In the genomic region with DNA sequence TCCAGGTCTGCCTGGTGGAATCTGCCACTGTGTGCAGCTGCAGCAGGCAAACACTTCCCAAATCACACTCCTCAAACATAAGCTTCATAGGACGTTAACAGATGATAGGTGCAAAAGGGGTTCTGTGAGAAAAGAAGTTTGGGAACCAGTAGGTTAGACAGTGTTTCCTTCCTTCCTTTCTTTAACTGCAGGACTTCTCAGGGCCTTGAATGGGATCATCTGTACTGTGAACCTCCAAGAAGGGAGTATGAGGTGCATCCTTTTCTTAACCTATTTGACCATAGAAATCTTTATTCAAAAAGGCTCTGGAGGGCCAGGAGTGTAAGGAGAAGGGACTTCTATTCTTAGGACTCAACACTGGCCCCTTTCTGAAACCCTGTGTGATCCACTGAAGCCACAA, we compare ENCODE assay signal across 28 cellular contexts. TPM values are rescaled to one million over a fixed set of nuclear protein-coding genes. Genes with fewer than 3 reads are reported as not detected.
"Had no signal": no experiment of that assay in that cellular context is flagged by ENCODE, and none has a peak within 500 bp of the region (broad histone marks: within the 10 kb centered on the region; RNA-seq: fewer than 3 reads in every experiment).

No MANE protein-coding gene starts in this region.

- H3K9me3 ChIP-seq: esophagus squamous epithelium, right lobe of liver, thoracic aorta, uterus had no signal

- H3K4me2 ChIP-seq: neural progenitor cell had no signal

- H2AFZ ChIP-seq: neural progenitor cell had no signal

- H3K27ac Mint-ChIP-seq: activated CD4-positive, alpha-beta T cell treated with anti-CD3 and anti-CD28 coated beads for 36 hours; activated T-cell treated with anti-CD3 and anti-CD28 coated beads, Interleukin-2, amount 50 U/mL, for 24 hours; activated T-helper 17 cell treated with anti-CD3 and anti-CD28 coated beads, Interleukin-2, amount 50 U/mL, for 72 hours; memory B cell; naive thymus-derived CD8-positive, alpha-beta T cell; neural progenitor cell; T-helper 2 cell treated with Interferon-gamma antibody and Interleukin-4, amounts not matched to agents 5 μg/mL and 100 μg/mL, for 36 hours; type B pancreatic cell had no signal

- H3K36me3 Mint-ChIP-seq: memory B cell, neural progenitor cell, type B pancreatic cell had no signal

- H3K9me3 Mint-ChIP-seq: activated T-cell treated with anti-CD3 and anti-CD28 coated beads, Interleukin-2, amount 50 U/mL, for 24 hours; activated T-helper 17 cell treated with anti-CD3 and anti-CD28 coated beads, Interleukin-2, amount 50 U/mL, for 72 hours; neural progenitor cell; T-helper 2 cell treated with Interferon-gamma antibody and Interleukin-4, amounts not matched to agents 5 μg/mL and 100 μg/mL, for 36 hours; type B pancreatic cell had no signal

- DNase-seq: activated CD4-positive, CD25-positive, alpha-beta regulatory T cell; activated gamma-delta T cell treated with Interleukin-2 at 50 U/mL for 16 hours; activated naive CD4-positive, alpha-beta T cell treated with anti-CD3 and anti-CD28 coated beads, Interleukin-2, amount 50 U/mL, for 16 hours; amniotic stem cell; brain microvascular endothelial cell; central memory CD4-positive, alpha-beta T cell; dermis blood vessel endothelial cell; effector CD4-positive, alpha-beta T cell; esophagus squamous epithelium; foreskin melanocyte; occipital lobe; stimulated activated CD4-positive, alpha-beta T cell treated with anti-CD3 and anti-CD28 coated beads, Interleukin-2, amount 100 ng/mL, for 48 hours; stimulated activated naive CD4-positive, alpha-beta T cell treated with Interleukin-2 at 50 U/mL for 16 hours; T-helper 1 cell had no signal

- H3K27me3 ChIP-seq: right lobe of liver, uterus had no signal

- ATAC-seq: activated CD4-positive, alpha-beta T cell treated with anti-CD3 and anti-CD28 coated beads for 36 hours; activated T-helper 17 cell treated with anti-CD3 and anti-CD28 coated beads, Interleukin-2, amount 50 U/mL, for 72 hours; naive thymus-derived CD8-positive, alpha-beta T cell had no signal

- H3K27ac ChIP-seq: epithelial cell of prostate, esophagus squamous epithelium, neural progenitor cell, uterus had no signal

- H3K4me1 Mint-ChIP-seq: activated CD4-positive, alpha-beta T cell treated with anti-CD3 and anti-CD28 coated beads for 36 hours; activated T-helper 17 cell treated with anti-CD3 and anti-CD28 coated beads, Interleukin-2, amount 50 U/mL, for 72 hours; naive thymus-derived CD8-positive, alpha-beta T cell had no signal

- H3K4me1 ChIP-seq: right lobe of liver, uterus had no signal

- H3K4me3 Mint-ChIP-seq: activated CD4-positive, alpha-beta T cell treated with anti-CD3 and anti-CD28 coated beads for 36 hours; activated T-cell treated with anti-CD3 and anti-CD28 coated beads, Interleukin-2, amount 50 U/mL, for 24 hours; activated T-helper 17 cell treated with anti-CD3 and anti-CD28 coated beads, Interleukin-2, amount 50 U/mL, for 72 hours; memory B cell; naive thymus-derived CD8-positive, alpha-beta T cell; neural progenitor cell; T-helper 2 cell treated with Interferon-gamma antibody and Interleukin-4, amounts not matched to agents 5 μg/mL and 100 μg/mL, for 36 hours; type B pancreatic cell had no signal

- H3K4me3 ChIP-seq: esophagus squamous epithelium, neural progenitor cell, right lobe of liver, thoracic aorta, uterus had no signal

- H3K36me3 ChIP-seq: brain microvascular endothelial cell, esophagus squamous epithelium, neural progenitor cell, right lobe of liver, thoracic aorta, uterus had no signal

- FAIRE-seq: astrocyte, colon had no signal

RNA-seq across cellular contexts. Expression of a gene that starts 33.0 kb away (rescaled TPM):
- total RNA-seq: naive thymus-derived CD8-positive, alpha-beta T cell had no signal
